Comparison of ENCODE assay signal across 1 cellular context in genomic region chr3:188207941-188208750, GRCh38.
TF ChIP-seq lines count a peak whose summit lies in the region.

No MANE protein-coding gene starts in this region.

TF ChIP-seq in H1, 55 proteins besides CTCF, POLR2A, EP300 and RAD21:
- TF ChIP-seq MAFK (IDR thresholded peaks at IDR 0.05; ENCODE audit: low read depth, low read length): peak; percentile 24; the same call in 1 of the 2 replicates
- peak; percentile 77; the same call in 1 of the 2 replicates for TF ChIP-seq TEAD4 (IDR thresholded peaks at IDR 0.05; ENCODE audit: low read depth, low read length)
- TF ChIP-seq ASH2L (IDR thresholded peaks at IDR 0.05; ENCODE audit: low read length): no peak
- peak; percentile 69 for TF ChIP-seq BACH1 (IDR thresholded peaks at IDR 0.05; ENCODE audit: low read length)
TF ChIP-seq in H1: peak in this region for 3.
